1 cellular context compared by ENCODE assay signal in genomic region chr20:4220756-4221155, GRCh38.
TF ChIP-seq lines count a peak whose summit lies in the region.

No MANE protein-coding gene starts in this region.

TF ChIP-seq in SK-N-SH treated with all-trans-retinoic acid at 6 μM for 48 hours, 23 proteins besides CTCF, POLR2A, EP300 and RAD21 (continued from another document):
- no peak for TF ChIP-seq CSRNP3 (CRISPR knock-in tag; IDR thresholded peaks at IDR 0.05)
TF ChIP-seq in SK-N-SH treated with all-trans-retinoic acid at 6 μM for 48 hours: peak in this region for 0.
